Comparison of ENCODE assay signal across 15 cellular contexts in genomic region chr4:131370846-131371245, GRCh38.
DNase-seq lines count a peak whose midpoint lies in the region; ATAC-seq and TF ChIP-seq lines count a peak whose summit lies in the region.
"Had no signal": no experiment of that assay in that cellular context is flagged by ENCODE, and none has a peak within 500 bp of the region (broad histone marks: within the 10 kb centered on the region; RNA-seq: fewer than 3 reads in every experiment).

No MANE protein-coding gene starts in this region.

- H3K9ac ChIP-seq in PC-3 (ENCODE audit: low read length) (no peak overlapping the region), mesenchymal stem cell (ENCODE audit: low read length) (no peak overlapping the region)

- H3K27ac ChIP-seq in PC-3 (ENCODE audit: low read length), result no peak overlapping the region
- H3K27ac ChIP-seq in mesenchymal stem cell (ENCODE audit: low read length, poor library complexity, severe bottlenecking), result peak overlapping the region; percentile 66

- H3K4me1 ChIP-seq in PC-3 (ENCODE audit: insufficient read depth, low read length) (no peaks in the 10 kb centered on the region), mesenchymal stem cell (ENCODE audit: control insufficient read depth, insufficient read depth, low read depth, low read length) (no peaks in the 10 kb centered on the region)

- no peaks in the 10 kb centered on the region for H3K27me3 ChIP-seq in PC-3 (ENCODE audit: low read length)
- H3K27me3 ChIP-seq in mesenchymal stem cell (ENCODE audit: control insufficient read depth in 1 of 2, insufficient read depth in 1 of 2, low read length in 2 of 2), result no peaks in the 10 kb centered on the region

- H3K14ac ChIP-seq in mesenchymal stem cell (ENCODE audit: low read length in 2 of 2), result no peak overlapping the region

- H3K36me3 ChIP-seq in PC-3 (ENCODE audit: low read depth, low read length) (no peaks in the 10 kb centered on the region), mesenchymal stem cell (ENCODE audit: control insufficient read depth in 1 of 2, insufficient read depth in 2 of 2, low read depth in 1 of 2, low read length in 2 of 2) (no peaks in the 10 kb centered on the region)

- no peaks in the 10 kb centered on the region for H3K36me3 Mint-ChIP-seq in activated T-cell treated with anti-CD3 and anti-CD28 coated beads, Interleukin-2, amount 50 U/mL, for 72 hours (ENCODE audit: insufficient read depth in 2 of 2)
- H3K36me3 Mint-ChIP-seq: activated CD4-positive, alpha-beta memory T cell treated with anti-CD3 and anti-CD28 coated beads for 36 hours; CD4-positive, alpha-beta memory T cell; IgD-negative memory B cell; naive B cell had no signal

- no peak overlapping the region for H3K4me3 Mint-ChIP-seq in activated T-cell treated with anti-CD3 and anti-CD28 coated beads, Interleukin-2, amount 50 U/mL, for 72 hours
- H3K4me3 Mint-ChIP-seq: activated CD4-positive, alpha-beta memory T cell treated with anti-CD3 and anti-CD28 coated beads for 36 hours; IgD-negative memory B cell; naive B cell had no signal

- no peak overlapping the region for H3K23ac ChIP-seq in mesenchymal stem cell (ENCODE audit: low read length in 2 of 2)

- CTCF ChIA-PET in PC-3 (lab: Charles Lee), result no interaction called here

- no peak for TF ChIP-seq CTCF in PC-3 (conservative IDR thresholded peaks at IDR 0.05; ENCODE audit: low read depth, low read length)

- H3K4me2 ChIP-seq in PC-3 (ENCODE audit: low read length) (no peak overlapping the region), mesenchymal stem cell (ENCODE audit: low read length, poor library complexity, severe bottlenecking) (no peak overlapping the region)

- no peak overlapping the region for H4K91ac ChIP-seq in mesenchymal stem cell (ENCODE audit: low read length)

- H3K79me2 ChIP-seq in PC-3 (ENCODE audit: low read length), result no peaks in the 10 kb centered on the region

- H2BK5ac ChIP-seq in mesenchymal stem cell (ENCODE audit: low read depth, low read length, poor library complexity, severe bottlenecking), result no peak overlapping the region

- no peak overlapping the region for H2AK5ac ChIP-seq in mesenchymal stem cell (ENCODE audit: low read length, severe bottlenecking)

- no peaks in the 10 kb centered on the region for H3K9me2 ChIP-seq in PC-3 (replicated peaks; ENCODE audit: low read length)

- H4K8ac ChIP-seq in mesenchymal stem cell (ENCODE audit: low read length), result no peak overlapping the region

- no peaks in the 10 kb centered on the region for H3K79me1 ChIP-seq in mesenchymal stem cell (replicated peaks; ENCODE audit: low read length, poor library complexity, severe bottlenecking)

- BruUV-seq in PC-3 (replicated peaks; lab: Mats Ljungman, UMichigan), result no TSS peak

- H2BK12ac ChIP-seq in mesenchymal stem cell (ENCODE audit: low read length in 2 of 2), result no peak overlapping the region

- H3K4me3 ChIP-seq in PC-3 (ENCODE audit: low read length) (no peak overlapping the region), mesenchymal stem cell (ENCODE audit: insufficient read depth in 1 of 2, low read depth in 1 of 2, low read length in 2 of 2) (no peak overlapping the region)

- H4K20me1 ChIP-seq in PC-3 (ENCODE audit: low read length), result no peaks in the 10 kb centered on the region

- no peak overlapping the region for H2BK15ac ChIP-seq in mesenchymal stem cell (ENCODE audit: low read depth, poor library complexity, severe bottlenecking)

- H3F3A ChIP-seq in PC-3 (ENCODE audit: low read length, unreplicated experiment), result no peaks in the 10 kb centered on the region

- no peaks in the 10 kb centered on the region for H3K9me3 ChIP-seq in PC-3 (ENCODE audit: low read length)
- H3K9me3 ChIP-seq in mesenchymal stem cell (ENCODE audit: control insufficient read depth, low read length), result peaks cover 5% of the 10 kb centered on the region

- H2AFZ ChIP-seq in PC-3 (ENCODE audit: low read length), result no peak overlapping the region
- H2AFZ ChIP-seq in mesenchymal stem cell (ENCODE audit: low read depth, low read length), result no peak overlapping the region

- H3K18ac ChIP-seq in mesenchymal stem cell (ENCODE audit: low read depth in 1 of 2, low read length in 2 of 2), result no peak overlapping the region

- ATAC-seq in PC-3 (no peak; the same call in 1 of the 2 replicates), GM21515 (IDR thresholded peaks at IDR 0.05; ENCODE audit: unreplicated experiment) (no peak)
- no peak for ATAC-seq in activated T-cell treated with anti-CD3 and anti-CD28 coated beads, Interleukin-2, amount 50 U/mL, for 72 hours (replicated peaks in 1 of 2)
- ATAC-seq: HCT116; stimulated activated naive CD8-positive, alpha-beta T cell treated with anti-CD3 and anti-CD28 coated beads, Interleukin-15, Interleukin-2, amounts not matched to agents 100 U/mL and 50 U/mL, for 24 hours had no signal

- POLR2A ChIA-PET in PC-3 (lab: Charles Lee; ENCODE audit: unreplicated experiment), result no interaction called here

- no peak overlapping the region for H3K27ac Mint-ChIP-seq in activated T-cell treated with anti-CD3 and anti-CD28 coated beads, Interleukin-2, amount 50 U/mL, for 72 hours
- H3K27ac Mint-ChIP-seq: activated CD4-positive, alpha-beta memory T cell treated with anti-CD3 and anti-CD28 coated beads for 36 hours; IgD-negative memory B cell; naive B cell had no signal

- H3K9me3 Mint-ChIP-seq in activated T-cell treated with anti-CD3 and anti-CD28 coated beads, Interleukin-2, amount 50 U/mL, for 72 hours, result peaks cover 2% of the 10 kb centered on the region in 2 donors

- intact Hi-C loops in PC-3 (cut with micrococcal nuclease), result no loop called here

- H2BK120ac ChIP-seq in mesenchymal stem cell (ENCODE audit: low read depth, low read length), result no peak overlapping the region

- DNase-seq in NCI-H2107 treated with DMSO at 0.1 percent for 48 hours (lab: John Stamatoyannopoulos, UW; ENCODE audit: unreplicated experiment) (peak; percentile 4), NCI-H2107 (lab: John Stamatoyannopoulos, UW) (no peak), NCI-H1417 (lab: John Stamatoyannopoulos, UW) (peak; percentile 56 to 93 (median 73)), PC-3 (peak; percentile 20), mesenchymal stem cell (no peak), COLO829 (ENCODE audit: low spot score) (no peak)
- DNase-seq in activated T-cell treated with anti-CD3 and anti-CD28 coated beads, Interleukin-2, amount 50 U/mL, for 72 hours, result no peak
- DNase-seq: activated CD4-positive, alpha-beta memory T cell treated with anti-CD3 and anti-CD28 coated beads for 36 hours; CD4-positive, alpha-beta memory T cell; naive B cell; NCI-H1694; stimulated activated naive CD8-positive, alpha-beta T cell treated with anti-CD3 and anti-CD28 coated beads, Interleukin-15, Interleukin-2, amounts not matched to agents 100 U/mL and 50 U/mL, for 24 hours had no signal

- H3K4me1 Mint-ChIP-seq in activated T-cell treated with anti-CD3 and anti-CD28 coated beads, Interleukin-2, amount 50 U/mL, for 72 hours (ENCODE audit: low read depth), result no peaks in the 10 kb centered on the region
- H3K4me1 Mint-ChIP-seq: CD4-positive, alpha-beta memory T cell; naive B cell had no signal

- H3K4ac ChIP-seq in mesenchymal stem cell (ENCODE audit: low read depth in 1 of 2, low read length in 2 of 2), result no peak overlapping the region

- H3K27me3 Mint-ChIP-seq in activated T-cell treated with anti-CD3 and anti-CD28 coated beads, Interleukin-2, amount 50 U/mL, for 72 hours (ENCODE audit: low read depth), result no peaks in the 10 kb centered on the region
- H3K27me3 Mint-ChIP-seq: activated CD4-positive, alpha-beta memory T cell treated with anti-CD3 and anti-CD28 coated beads for 36 hours; CD4-positive, alpha-beta memory T cell; IgD-negative memory B cell; naive B cell had no signal

Comparison
In these comparisons a context has a peak if more than half of its experiments do, and no peak if none do; other contexts are left out.
1. DNase-seq: peak in NCI-H2107 treated with DMSO at 0.1 percent for 48 hours (single experiment), NCI-H1417 (3 of 3) and PC-3 (single experiment); none in NCI-H2107 (single experiment), mesenchymal stem cell (single experiment), COLO829 (single experiment) and activated T-cell treated with anti-CD3 and anti-CD28 coated beads, Interleukin-2, amount 50 U/mL, for 72 hours (0 of 2).